In the genomic region with DNA sequence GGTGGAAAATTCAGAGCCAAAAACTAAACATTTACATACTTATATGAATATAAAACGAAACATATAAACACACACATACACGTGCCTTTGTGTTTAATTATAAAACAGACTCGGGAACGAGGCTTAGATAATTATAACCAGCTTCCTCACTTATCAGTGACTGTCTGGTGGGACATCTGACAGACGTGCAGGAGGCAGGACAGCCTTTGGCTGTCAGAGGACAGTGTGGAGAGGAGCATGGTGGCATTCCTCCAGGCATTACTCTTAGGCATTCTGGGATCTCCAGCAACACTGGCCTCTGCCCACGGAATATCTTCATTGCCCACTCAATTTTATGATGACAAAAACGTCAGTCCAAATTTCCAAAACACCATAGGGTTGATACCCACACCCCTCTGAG, we compare ENCODE assay signal across 25 cellular contexts.
A peak's percentile ranks its signal among the peaks of the same experiment; 100 is the strongest.
DNase-seq lines count a peak whose midpoint lies in the region; ATAC-seq, FAIRE-seq and TF ChIP-seq lines count a peak whose summit lies in the region.
"Had no signal": no experiment of that assay in that cellular context is flagged by ENCODE, and none has a peak within 500 bp of the region (broad histone marks: within the 10 kb centered on the region; RNA-seq: fewer than 3 reads in every experiment).

No MANE protein-coding gene starts in this region.

- no peak overlapping the region for H2AK5ac ChIP-seq in H1 (ENCODE audit: low read depth, low read length)

- H4K91ac ChIP-seq in H1 (replicated peaks; ENCODE audit: insufficient read length, low read length), result no peak overlapping the region

- no peak for TF ChIP-seq EP300 in H1 (IDR thresholded peaks at IDR 0.05; ENCODE audit: borderline replicate concordance in 1 of 2, low read depth in 2 of 2, low read length in 2 of 2)

- H2BK12ac ChIP-seq in H1 (ENCODE audit: low read depth, low read length), result no peak overlapping the region

- no peak overlapping the region for H3K4me2 ChIP-seq in H1 (ENCODE audit: insufficient read depth in 1 of 2, low read depth in 2 of 2, low read length in 2 of 2)
- H3K4me2 ChIP-seq: A549, GM23338 had no signal

- H4K5ac ChIP-seq in H1 (ENCODE audit: insufficient read length, low read depth, low read length), result no peak overlapping the region

- no peak overlapping the region for H2BK120ac ChIP-seq in H1 (replicated peaks; ENCODE audit: low read depth, low read length)

- ATAC-seq in left cardiac atrium, result peak; percentile 52 to 66
- ATAC-seq: A549, GM23338, Panc1 had no signal

- H3K4ac ChIP-seq in H1 (replicated peaks; ENCODE audit: insufficient read length, low read depth, low read length), result no peak overlapping the region

- peaks cover 22% of the 10 kb centered on the region for H3K4me1 Mint-ChIP-seq in endothelial cell (ENCODE audit: unreplicated experiment)

- intact Hi-C loops in left cardiac atrium (cut with DNase I) (loop anchor here (5.0 to 10.0 kb wide), 3 partner anchors 175 to 778 kb away; no protein-coding TSS in a partner anchor), left ventricle myocardium inferior (cut with micrococcal nuclease) (loop anchor here (5.0 kb wide), 1 partner anchor 478 kb away; no protein-coding TSS in a partner anchor)

- no peak overlapping the region for H3K4me3 ChIP-seq in left ventricle myocardium inferior
- H3K4me3 ChIP-seq in H1 (ENCODE audit: extremely low read depth in 1 of 4, insufficient read depth in 2 of 4, low read depth in 3 of 4, low read length in 4 of 4), result no peak overlapping the region
- H3K4me3 ChIP-seq: A549, GM23338, SJCRH30 had no signal

- no peak for DNase-seq in left cardiac atrium
- no peak for DNase-seq in left ventricle myocardium inferior
- peak; percentile 82 to 94 for DNase-seq in NCI-H526 (lab: John Stamatoyannopoulos, UW)
- DNase-seq in H1 (ENCODE audit: low read depth in 1 of 2, low spot score in 2 of 2), result no peak
- no peak for DNase-seq in NCI-H2196 (lab: John Stamatoyannopoulos, UW; ENCODE audit: unreplicated experiment)
- no peak for DNase-seq in cortex of kidney (lab: John Stamatoyannopoulos, UW)
- DNase-seq in endothelial cell (ENCODE audit: low spot score), result no peak
- DNase-seq: CD4-positive, CD25-positive, alpha-beta regulatory T cell; HCEC 1CT; IMR-90; MV-4-11; NCI-H1105 treated with DMSO at 0.1 percent for 48 hours; NCI-H1694 treated with DMSO at 0.1 percent for 48 hours; NCI-H2081 treated with DMSO at 0.1 percent for 48 hours; NCI-H2171 treated with DMSO at 0.1 percent for 48 hours; NCI-H446; NCI-H69; SJCRH30 had no signal

- no peak overlapping the region for H3K14ac ChIP-seq in H1 (ENCODE audit: insufficient read length)

- peaks cover 70% of the 10 kb centered on the region for H3K27me3 ChIP-seq in left ventricle myocardium inferior (ENCODE audit: low read depth)
- H3K27me3 ChIP-seq in H1 (replicated peaks in 1 of 4; ENCODE audit: control insufficient read depth in 3 of 4, extremely low read depth in 1 of 4, insufficient read depth in 3 of 4, low read length in 3 of 4), result no peaks in the 10 kb centered on the region

- no peak overlapping the region for H2BK15ac ChIP-seq in H1 (ENCODE audit: low read length)

- no peak for TF ChIP-seq RAD21 in H1 (IDR thresholded peaks at IDR 0.05 in 1 of 2, conservative IDR thresholded peaks at IDR 0.05 in 1 of 2; ENCODE audit: low read depth in 2 of 2, low read length in 2 of 2)

- no peak overlapping the region for H2BK20ac ChIP-seq in H1 (ENCODE audit: low read length)

- H3K23ac ChIP-seq in H1 (ENCODE audit: insufficient read length), result no peak overlapping the region

- POLR2A ChIA-PET in H1 (lab: Charles Lee; ENCODE audit: partially characterized antibody), result no interaction called here

- H3K9ac ChIP-seq in H1 (replicated peaks in 1 of 4; ENCODE audit: extremely low read depth in 1 of 4, low read depth in 3 of 4, low read length in 3 of 4), result no peak overlapping the region
- H3K9ac ChIP-seq: KMS-11 had no signal

- no peaks in the 10 kb centered on the region for H3K36me3 Mint-ChIP-seq in endothelial cell (ENCODE audit: low read depth, unreplicated experiment)
- H3K36me3 Mint-ChIP-seq: CD4-positive, CD25-positive, alpha-beta regulatory T cell had no signal

- 0 out of 2 replicates have a peak overlapping the region, but pooled peaks have one; percentile 6 for H4K8ac ChIP-seq in H1 (ENCODE audit: extremely low read depth, insufficient read depth, low read length)

- no peak overlapping the region for H3K56ac ChIP-seq in H1 (replicated peaks; ENCODE audit: insufficient read length, low read depth, low read length)

- no peaks in the 10 kb centered on the region for H3K9me3 ChIP-seq in left ventricle myocardium inferior (replicated peaks)
- no peaks in the 10 kb centered on the region for H3K9me3 ChIP-seq in H1 (ENCODE audit: insufficient read depth in 2 of 2, low read depth in 1 of 2, low read length in 1 of 2)
- H3K9me3 ChIP-seq: A549, SJCRH30 had no signal

- 78% methylated on average over 7 of the region's 7 CpGs; no CpG with 5 or more reads in 1 of the 2 experiments for WGBS in H1 (ENCODE audit: extremely low coverage in 1 of 2, insufficient coverage in 1 of 2, insufficient read length in 1 of 2, insufficient replicate concordance in 2 of 2, low coverage in 1 of 2, low lambda C conversion rate in 2 of 2, missing lambda C conversion rate in 1 of 2), 2 experiments

- no peaks in the 10 kb centered on the region for H3K9me3 Mint-ChIP-seq in endothelial cell (ENCODE audit: unreplicated experiment)
- H3K9me3 Mint-ChIP-seq: GM23338; T-helper 1 cell treated with Interleukin-12 subunit alpha and Interleukin-12 subunit beta and Interleukin-4 antibody, amounts not matched to agents 30 μg/mL and 1 μg/mL, for 36 hours had no signal

- H3K27me3 Mint-ChIP-seq in endothelial cell (ENCODE audit: unreplicated experiment), result peaks cover 3% of the 10 kb centered on the region

- no peak overlapping the region for H2BK5ac ChIP-seq in H1 (ENCODE audit: low read depth, low read length)

- CTCF ChIA-PET in H1 (lab: Charles Lee; ENCODE audit: partially characterized antibody), result interaction anchor here (0.9 to 1.3 kb wide), 2 partner anchors 16 to 476 kb away, joined by 3 read pairs; no protein-coding TSS in a partner anchor

- no peaks in the 10 kb centered on the region for H3K79me2 ChIP-seq in H1 (ENCODE audit: control insufficient read depth in 1 of 2, insufficient read depth in 2 of 2, low read length in 2 of 2)

- H3K4me1 ChIP-seq in left ventricle myocardium inferior (peaks cover 6% of the 10 kb centered on the region), H1 (replicated peaks in 1 of 4; ENCODE audit: control insufficient read depth in 3 of 4, insufficient read depth in 4 of 4, low read length in 3 of 4) (peaks cover 0 to 4% (median under 1%) of the 10 kb centered on the region in 4 experiments; a peak in 3 of 7 replicates)

- FAIRE-seq in H1 (lab: Jason Lieb, UNC), result no peak
- FAIRE-seq: A549, GM12892 had no signal

- H3K27ac Mint-ChIP-seq in endothelial cell (ENCODE audit: unreplicated experiment), result no peak overlapping the region
- H3K27ac Mint-ChIP-seq: B cell; CD4-positive, CD25-positive, alpha-beta regulatory T cell; GM23338; T-helper 1 cell treated with Interleukin-12 subunit alpha and Interleukin-12 subunit beta and Interleukin-4 antibody, amounts not matched to agents 30 μg/mL and 1 μg/mL, for 36 hours had no signal

- H4K20me1 ChIP-seq in H1 (replicated peaks in 1 of 2; ENCODE audit: control insufficient read depth in 1 of 2, insufficient read depth in 2 of 2, low read length in 2 of 2), result no peaks in the 10 kb centered on the region

- H3K36me3 ChIP-seq in left ventricle myocardium inferior, result no peaks in the 10 kb centered on the region
- no peaks in the 10 kb centered on the region for H3K36me3 ChIP-seq in H1 (ENCODE audit: control insufficient read depth in 2 of 4, insufficient read depth in 4 of 4, low read length in 3 of 4)
- H3K36me3 ChIP-seq: SJCRH30 had no signal

- no peak for TF ChIP-seq CTCF in left ventricle myocardium inferior (IDR thresholded peaks at IDR 0.05; ENCODE audit: borderline replicate concordance)
- TF ChIP-seq CTCF in H1 (IDR thresholded peaks at IDR 0.05; ENCODE audit: control extremely low read depth in 1 of 3, insufficient read depth in 1 of 3, low read depth in 1 of 3, low read length in 3 of 3), result no peak
- no peak for TF ChIP-seq CTCF in endothelial cell (IDR thresholded peaks at IDR 0.05; ENCODE audit: unreplicated experiment)

- H3K4me3 Mint-ChIP-seq in endothelial cell (ENCODE audit: unreplicated experiment), result no peak overlapping the region
- H3K4me3 Mint-ChIP-seq: B cell; CD4-positive, CD25-positive, alpha-beta regulatory T cell; GM23338; T-helper 1 cell treated with Interleukin-12 subunit alpha and Interleukin-12 subunit beta and Interleukin-4 antibody, amounts not matched to agents 30 μg/mL and 1 μg/mL, for 36 hours had no signal

- no peaks in the 10 kb centered on the region for H3K79me1 ChIP-seq in H1 (ENCODE audit: low read depth, low read length)

- H2AFZ ChIP-seq in H1 (ENCODE audit: low read length), result no peak overlapping the region
- H2AFZ ChIP-seq: GM23338 had no signal

- H3K27ac ChIP-seq in left ventricle myocardium inferior (replicated peaks) (no peak overlapping the region), H1 (ENCODE audit: low read depth, low read length) (no peak overlapping the region)
- H3K27ac ChIP-seq: A549, KMS-11, SJCRH30 had no signal

- H3K23me2 ChIP-seq in H1 (ENCODE audit: low read depth, low read length), result no peaks in the 10 kb centered on the region

- no peak for TF ChIP-seq POLR2A in H1 (IDR thresholded peaks at IDR 0.05; ENCODE audit: control extremely low read depth in 1 of 2, low read depth in 2 of 2, low read length in 2 of 2)

- H3K18ac ChIP-seq in H1 (ENCODE audit: extremely low read depth, low read length), result no peak overlapping the region

TF ChIP-seq in H1, 55 proteins besides CTCF, POLR2A, EP300 and RAD21:
- TF ChIP-seq KDM4A (IDR thresholded peaks at IDR 0.05; ENCODE audit: low read depth, low read length, severe bottlenecking) (no peak), SP1 (IDR thresholded peaks at IDR 0.05; ENCODE audit: low read depth, low read length) (no peak), RNF2 (IDR thresholded peaks at IDR 0.05; ENCODE audit: borderline replicate concordance, low read depth, low read length, missing control alignments, poor library complexity, severe bottlenecking) (no peak)
- TF ChIP-seq, protein P1, sequence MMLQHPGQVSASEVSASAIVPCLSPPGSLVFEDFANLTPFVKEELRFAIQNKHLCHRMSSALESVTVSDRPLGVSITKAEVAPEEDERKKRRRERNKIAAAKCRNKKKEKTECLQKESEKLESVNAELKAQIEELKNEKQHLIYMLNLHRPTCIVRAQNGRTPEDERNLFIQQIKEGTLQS (IDR thresholded peaks at IDR 0.05; ENCODE audit: insufficient read depth, low read depth, low read length), result no peak

Comparison
In these comparisons a context has a peak if more than half of its experiments do, and no peak if none do; other contexts are left out.
1. DNase-seq: peak in NCI-H526 (2 of 2); none in left cardiac atrium (single experiment), left ventricle myocardium inferior (single experiment), H1 (0 of 2), NCI-H2196 (single experiment), cortex of kidney (single experiment) and endothelial cell (single experiment).